7 cellular contexts compared by ENCODE assay signal in the genomic region with DNA sequence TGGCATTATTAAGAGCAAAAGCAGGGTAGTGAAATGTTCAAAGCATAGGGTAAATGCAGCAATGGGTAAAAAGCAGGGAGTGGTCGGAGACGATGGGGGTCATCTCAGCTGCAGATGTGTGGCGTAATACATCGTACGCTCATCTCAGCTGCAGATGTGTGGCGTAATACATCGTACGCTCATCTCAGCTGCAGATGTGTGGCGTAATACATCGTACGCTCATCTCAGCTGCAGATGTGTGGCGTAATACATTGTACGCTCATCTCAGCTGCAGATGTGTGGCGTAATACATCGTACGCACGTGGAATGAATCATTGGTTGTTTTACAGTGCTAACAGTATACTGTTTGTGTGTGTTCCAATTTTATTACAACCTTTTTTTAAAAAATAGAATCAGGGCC. TPM values are rescaled to one million over a fixed set of nuclear protein-coding genes. Genes with fewer than 3 reads are reported as not detected.
DNase-seq lines count a peak whose midpoint lies in the region; ATAC-seq, FAIRE-seq and TF ChIP-seq lines count a peak whose summit lies in the region.
"Not testable (repeated sequence)": the region's sequence is repeated elsewhere in the genome, so short reads cannot be mapped to it uniquely, and the experiment has no call there.

No MANE protein-coding gene starts in this region.

- not testable (repeated sequence) for H4K8ac ChIP-seq in mesenchymal stem cell (ENCODE audit: low read length)

- not testable (repeated sequence) for H3K27ac ChIP-seq in K562 (ENCODE audit: extremely low read depth, low read depth, low read length); mesenchymal stem cell (ENCODE audit: low read length, poor library complexity, severe bottlenecking)

- not testable (repeated sequence) for H3K36me3 ChIP-seq in Caco-2 (ENCODE audit: control insufficient read depth, insufficient read depth, low read length); K562 (ENCODE audit: control insufficient read depth, insufficient read depth, low read length); mesenchymal stem cell (ENCODE audit: control insufficient read depth in 1 of 2, insufficient read depth in 2 of 2, low read depth in 1 of 2, low read length in 2 of 2)

- not testable (repeated sequence) for H4K91ac ChIP-seq in mesenchymal stem cell (ENCODE audit: low read length)

- not testable (repeated sequence) for H3K4ac ChIP-seq in mesenchymal stem cell (ENCODE audit: low read depth in 1 of 2, low read length in 2 of 2)

- not testable (repeated sequence) for H3K4me1 Mint-ChIP-seq in Caco-2 (ENCODE audit: low read depth, unreplicated experiment)

- BruUV-seq in Caco-2 (replicated peaks; lab: Mats Ljungman, UMichigan); K562 (replicated peaks; lab: Mats Ljungman, UMichigan): not testable (repeated sequence)

- not testable (repeated sequence) for H3K27me3 ChIP-seq in Caco-2 (replicated peaks; ENCODE audit: control insufficient read depth, insufficient read depth, low read length); K562 (ENCODE audit: control insufficient read depth in 2 of 2, insufficient read depth in 2 of 2, low read length in 2 of 2); mesenchymal stem cell (ENCODE audit: control insufficient read depth in 1 of 2, insufficient read depth in 1 of 2, low read length in 2 of 2)

- in situ Hi-C loops in K562 (cut with MboI): not testable (repeated sequence)

- TF ChIP-seq EP300 in K562 (IDR thresholded peaks at IDR 0.05; ENCODE audit: low read length): not testable (repeated sequence)

- H3K79me1 ChIP-seq in mesenchymal stem cell (replicated peaks; ENCODE audit: low read length, poor library complexity, severe bottlenecking): peaks cover 38% of the 10 kb centered on the region

- not testable (repeated sequence) for ATAC-seq in K562

- CTCF ChIA-PET in Caco-2 (lab: Charles Lee); K562 (lab: Yijun Ruan, JAX; ENCODE audit: low intra/inter-chr PET ratio): not testable (repeated sequence)

- not testable (repeated sequence) for H2BK15ac ChIP-seq in mesenchymal stem cell (ENCODE audit: low read depth, poor library complexity, severe bottlenecking)

- not testable (repeated sequence) for TF ChIP-seq RAD21 in K562 (CRISPR knock-in tag; conservative IDR thresholded peaks at IDR 0.05 in 1 of 2, IDR thresholded peaks at IDR 0.05 in 1 of 2)

- not testable (repeated sequence) for H3K4me3 Mint-ChIP-seq in Caco-2 (ENCODE audit: unreplicated experiment)

- H3K4me1 ChIP-seq in Caco-2: peaks cover 26% of the 10 kb centered on the region
- H3K4me1 ChIP-seq in K562 (replicated peaks in 1 of 2; ENCODE audit: control insufficient read depth in 2 of 2, insufficient read depth in 2 of 2, low read length in 2 of 2); mesenchymal stem cell (ENCODE audit: control insufficient read depth, insufficient read depth, low read depth, low read length): not testable (repeated sequence)

- H3K36me3 Mint-ChIP-seq in Caco-2 (ENCODE audit: insufficient read depth, unreplicated experiment): not testable (repeated sequence)

- FAIRE-seq in K562 (lab: Jason Lieb, UNC): not testable (repeated sequence)

- TF ChIP-seq CTCF in Caco-2 (IDR thresholded peaks at IDR 0.05; ENCODE audit: insufficient read depth in 1 of 2, low read depth in 1 of 2, low read length in 1 of 2, severe bottlenecking in 1 of 2, unreplicated experiment in 1 of 2); K562 (IDR thresholded peaks at IDR 0.05 in 2 of 3, conservative IDR thresholded peaks at IDR 0.05 in 1 of 3; ENCODE audit: insufficient read depth in 2 of 3, low read depth in 1 of 3, low read length in 3 of 3); fibroblast of mammary gland (conservative IDR thresholded peaks at IDR 0.05; ENCODE audit: control insufficient read depth, insufficient read depth, low read depth, low read length): not testable (repeated sequence)

- not testable (repeated sequence) for H2BK12ac ChIP-seq in mesenchymal stem cell (ENCODE audit: low read length in 2 of 2)

- not testable (repeated sequence) for H3K4me3 ChIP-seq in Caco-2 (ENCODE audit: low read depth, low read length); K562; fibroblast of mammary gland (ENCODE audit: control insufficient read depth, low read depth, low read length); mesenchymal stem cell (ENCODE audit: insufficient read depth in 1 of 2, low read depth in 1 of 2, low read length in 2 of 2)

- H2BK5ac ChIP-seq in mesenchymal stem cell (ENCODE audit: low read depth, low read length, poor library complexity, severe bottlenecking): not testable (repeated sequence)

- H2BK120ac ChIP-seq in mesenchymal stem cell (ENCODE audit: low read depth, low read length): not testable (repeated sequence)

- H2AFZ ChIP-seq in K562 (ENCODE audit: low read depth, low read length); mesenchymal stem cell (ENCODE audit: low read depth, low read length): not testable (repeated sequence)

- H3K27ac Mint-ChIP-seq in Caco-2 (ENCODE audit: unreplicated experiment): not testable (repeated sequence)

- not testable (repeated sequence) for H3K4me2 ChIP-seq in K562 (ENCODE audit: insufficient read depth, low read length); mesenchymal stem cell (ENCODE audit: low read length, poor library complexity, severe bottlenecking)

- H3K27me3 Mint-ChIP-seq in Caco-2 (ENCODE audit: insufficient read depth, unreplicated experiment): not testable (repeated sequence)

- not testable (repeated sequence) for H3K9me1 ChIP-seq in K562 (ENCODE audit: control insufficient read depth, insufficient read depth, low read length)

- peak; percentile 70 to 79 for DNase-seq in Caco-2
- DNase-seq in HS-5 (ENCODE audit: low read depth): peak; percentile 81
- peak; percentile 10 to 37 for DNase-seq in NOMO-1 (lab: John Stamatoyannopoulos, UW; ENCODE audit: unreplicated experiment in 2 of 2)
- DNase-seq in SIG-M5 treated with dmso at 0.1 percent for 504 hours (lab: John Stamatoyannopoulos, UW; ENCODE audit: unreplicated experiment): peak; percentile 37
- DNase-seq in K562 (ENCODE audit: extremely low read depth in 1 of 4, low spot score in 3 of 4): not testable (repeated sequence)
- peak; percentile 94 for DNase-seq in fibroblast of mammary gland (ENCODE audit: low read depth)
- DNase-seq in mesenchymal stem cell: peak; percentile 83

- H3K14ac ChIP-seq in mesenchymal stem cell (ENCODE audit: low read length in 2 of 2): not testable (repeated sequence)

- not testable (repeated sequence) for H4K20me1 ChIP-seq in K562 (replicated peaks; ENCODE audit: control insufficient read depth, insufficient read depth, low read length)

- not testable (repeated sequence) for TF ChIP-seq POLR2A in K562 (conservative IDR thresholded peaks at IDR 0.05)

- not testable (repeated sequence) for H3K9ac ChIP-seq in K562 (ENCODE audit: insufficient read depth in 1 of 2, low read depth in 2 of 2, low read length in 2 of 2)
- peak overlapping the region; percentile 53 for H3K9ac ChIP-seq in mesenchymal stem cell (ENCODE audit: low read length)

- not testable (repeated sequence) for H3K18ac ChIP-seq in mesenchymal stem cell (ENCODE audit: low read depth in 1 of 2, low read length in 2 of 2)

- not testable (repeated sequence) for H2AK5ac ChIP-seq in mesenchymal stem cell (ENCODE audit: low read length, severe bottlenecking)

- POLR2A ChIA-PET in Caco-2 (lab: Charles Lee); K562 (lab: Yijun Ruan, JAX): not testable (repeated sequence)

- H3K79me2 ChIP-seq in K562 (ENCODE audit: control insufficient read depth, insufficient read depth, low read length): peaks cover 14% of the 10 kb centered on the region; the same call in 2 of the 3 replicates

- not testable (repeated sequence) for H3K9me3 Mint-ChIP-seq in Caco-2 (ENCODE audit: unreplicated experiment)

- 87% methylated on average over 11 of the region's 17 CpGs for WGBS in K562 (ENCODE audit: insufficient coverage, low coverage, missing lambda C conversion rate)
- WGBS in mesenchymal stem cell: 81% methylated on average over 5 of the region's 17 CpGs

- H3K23ac ChIP-seq in mesenchymal stem cell (ENCODE audit: low read length in 2 of 2): not testable (repeated sequence)

- intact Hi-C loops in Caco-2 (cut with micrococcal nuclease; ENCODE audit: unreplicated experiment): loop anchor here (1.0 kb wide), 1 partner anchor 10 kb away; no protein-coding TSS in a partner anchor
- intact Hi-C loops in K562 (cut with micrococcal nuclease): not testable (repeated sequence)

- H3K9me3 ChIP-seq in Caco-2; K562 (replicated peaks; ENCODE audit: control insufficient read depth, insufficient read depth, low read depth, low read length); mesenchymal stem cell (ENCODE audit: control insufficient read depth, low read length): not testable (repeated sequence)

TF ChIP-seq in K562, 482 proteins besides CTCF, POLR2A, EP300 and RAD21 (continues in another document):
- TF ChIP-seq TRIM24 (IDR thresholded peaks at IDR 0.05): 0 out of 4 replicates have a peak, but pooled peaks of 1 of the 2 experiments have one; percentile 13
- TF ChIP-seq CEBPB (tag; IDR thresholded peaks at IDR 0.05): peak; percentile 90

RNA-seq across cellular contexts. Expression of gene CTNNBL1, which starts 7.8 kb away (rescaled TPM):
- 203 and 204 TPM in 2 replicates for total RNA-seq in Caco-2 (2022)
- total RNA-seq in K562 (2011; cell fraction: chromatin; rRNA removed; ENCODE audit: low replicate concordance): 16.7 and 18.9 TPM in 2 replicates
- 11.3 and 14.2 TPM in 2 replicates for total RNA-seq in K562 (2011; cell fraction: nucleolus; rRNA removed)
- 13.0 and 15.7 TPM in 2 replicates for total RNA-seq in K562 (2011; cell fraction: nucleoplasm; rRNA removed)
- 32.4 and 35.4 TPM in 2 replicates for total RNA-seq in K562 (2014; rRNA removed)
- total RNA-seq in K562 (2014; rRNA removed; fragmentation: Illumina TruSeq; extraction: Trizol): 39.5 TPM in 2 replicates
- total RNA-seq in K562 (2015; rRNA removed; fragmentation: Illumina TruSeq; extraction: Trizol): 39.9 and 47.1 TPM in 2 replicates
- total RNA-seq in K562 (2021): 48.6 and 55.1 TPM in 2 replicates
- polyA plus RNA-seq in K562 (2011; rRNA removed): 27.6 and 33.9 TPM in 2 replicates
- polyA plus RNA-seq in K562 (2011; cell fraction: cytosol; rRNA removed): 21.9 and 24.6 TPM in 2 replicates
- 16.0 and 18.0 TPM in 2 replicates for polyA plus RNA-seq in K562 (2011; cell fraction: nucleus; rRNA removed)
- 44.1 and 57.9 TPM in 2 replicates for polyA plus RNA-seq in K562 (2012)
- 44.2 and 51.7 TPM in 2 replicates for polyA plus RNA-seq in K562 (2014; fragmentation: Illumina TruSeq; extraction: Trizol)
- 10 to 100 TPM; 43.6 to 85.6 TPM for polyA plus RNA-seq in K562 (2014; fragmentation: Nextera tagmentation; extraction: Ambion mirVana)
- polyA plus RNA-seq in K562 (2014; rRNA removed): 48.0 and 52.1 TPM in 2 replicates
- 36.7 and 41.5 TPM in 2 replicates for polyA minus RNA-seq in K562 (2011; rRNA and poly(A)+ RNA removed)
- polyA minus RNA-seq in K562 (2011; cell fraction: cytosol; rRNA and poly(A)+ RNA removed): 21.9 and 23.6 TPM in 2 replicates
- polyA minus RNA-seq in K562 (2011; cell fraction: nucleus; rRNA and poly(A)+ RNA removed): 12.4 and 19.3 TPM in 2 replicates
- polyA plus RNA-seq in mesenchymal stem cell (2013, experiment 1 of 2): 60.8 TPM
- polyA plus RNA-seq in mesenchymal stem cell (2013, experiment 2 of 2): 60.9 TPM
